8 cellular contexts compared by ENCODE assay signal in the genomic region with DNA sequence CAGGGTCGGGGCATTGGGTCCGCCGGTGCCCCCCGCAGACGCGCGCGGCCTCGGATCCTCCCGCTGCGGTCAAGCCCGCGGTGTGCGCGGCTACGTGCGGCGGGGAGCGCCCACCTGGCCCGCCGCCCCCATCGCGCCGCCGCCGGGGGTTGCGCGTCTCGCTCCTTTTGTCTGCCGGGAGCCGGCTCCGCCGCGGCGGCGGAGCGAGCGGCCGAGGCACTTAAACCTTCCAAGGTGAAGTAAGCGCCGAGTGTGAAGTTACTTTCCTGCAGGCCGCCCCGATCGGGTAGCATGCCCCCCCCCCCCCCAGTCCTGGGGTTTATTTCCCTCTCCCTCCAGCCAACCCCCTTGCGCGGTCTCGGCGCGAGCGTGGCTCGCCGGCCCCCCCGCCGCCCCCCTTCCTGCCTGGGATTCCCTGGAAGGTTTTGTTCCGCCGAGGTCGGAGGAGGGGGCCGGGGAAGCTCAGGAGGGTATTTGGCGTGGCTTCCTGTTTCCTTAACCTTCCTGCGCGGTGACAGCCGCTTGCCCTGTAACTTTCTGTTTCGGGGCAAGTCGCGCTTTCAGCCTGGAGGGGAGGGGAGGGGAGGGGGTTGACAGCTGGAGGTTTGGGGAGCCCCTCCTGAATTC.
DNase-seq lines count a peak whose midpoint lies in the region; ATAC-seq lines count a peak whose summit lies in the region.

No MANE protein-coding gene starts in this region.

- DNase-seq in DMS153 treated with DMSO at 0.1 percent for 48 hours (lab: John Stamatoyannopoulos, UW; ENCODE audit: unreplicated experiment) (peak; percentile 16), SKM-1 treated with dmso at 0.1 percent for 144 hours (lab: John Stamatoyannopoulos, UW; ENCODE audit: unreplicated experiment) (peak; percentile 53), NCI-H446 treated with DMSO at 0.1 percent for 48 hours (lab: John Stamatoyannopoulos, UW) (no peak)
- peak in 3 of 4 experiments; percentile 19 to 55 (median 49) for DNase-seq in stimulated activated CD4-positive, alpha-beta T cell treated with anti-CD3 and anti-CD28 coated beads, Interleukin-1b, Interleukin-23, amount 100 ng/mL, for 24 hours (ENCODE audit: low read depth in 4 of 4, low spot score in 1 of 4)

- no peak overlapping the region for H3K9ac ChIP-seq in iPS-15b (ENCODE audit: low read depth, low read length)

- no peaks in the 10 kb centered on the region for H3K9me3 ChIP-seq in iPS-15b (ENCODE audit: control insufficient read depth, insufficient read depth, low read length)

- H3K4me3 ChIP-seq in iPS-15b (ENCODE audit: low read depth, low read length) = peak overlapping the region; percentile 69

- ATAC-seq in HG03354 (IDR thresholded peaks at IDR 0.05; ENCODE audit: poor library complexity, severe bottlenecking, unreplicated experiment) (peak; percentile 37), GM19023 (IDR thresholded peaks at IDR 0.05; ENCODE audit: unreplicated experiment) (no peak)

- peak overlapping the region; percentile 30 for H3K27ac ChIP-seq in angular gyrus (ENCODE audit: low read depth, low read length)

- H3K36me3 ChIP-seq in iPS-15b (ENCODE audit: control insufficient read depth, insufficient read depth, low read length) = no peaks in the 10 kb centered on the region

- peaks cover 11% of the 10 kb centered on the region for H3K4me1 ChIP-seq in iPS-15b (ENCODE audit: control insufficient read depth, insufficient read depth, low read length)

- H3K27me3 ChIP-seq in iPS-15b (ENCODE audit: control insufficient read depth, insufficient read depth, low read length) = no peaks in the 10 kb centered on the region
